ENCODE assay signal across 9 cellular contexts in the genomic region with DNA sequence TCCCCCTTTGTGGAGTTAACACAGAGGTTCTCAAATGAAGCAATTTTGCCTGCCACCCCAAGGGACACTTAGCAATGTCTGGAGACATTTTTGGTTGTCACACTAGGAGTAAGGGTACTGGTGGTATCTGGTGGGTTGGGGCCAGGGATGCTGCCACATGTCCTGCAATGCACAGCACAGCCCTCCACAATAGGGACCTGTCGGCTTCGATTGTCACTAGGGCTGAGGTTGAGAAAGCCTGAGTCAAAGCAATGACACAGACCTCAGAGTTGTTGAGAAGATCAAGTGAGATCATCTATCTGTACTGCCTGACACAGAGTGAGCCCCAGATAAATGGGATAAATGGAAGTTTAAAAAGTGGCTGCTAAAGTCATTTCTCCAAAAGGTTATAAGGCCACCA.
DNase-seq lines count a peak whose midpoint lies in the region; ATAC-seq, FAIRE-seq and TF ChIP-seq lines count a peak whose summit lies in the region.
"Had no signal": no experiment of that assay in that cellular context is flagged by ENCODE, and none has a peak within 500 bp of the region (broad histone marks: within the 10 kb centered on the region; RNA-seq: fewer than 3 reads in every experiment).

No MANE protein-coding gene starts in this region.

- intact Hi-C loops in sciatic nerve (cut with DNase I), result no loop called here

- POLR2A ChIA-PET in RWPE1 (lab: Yijun Ruan, JAX; ENCODE audit: low non-redundant PET), result no interaction called here

- ATAC-seq in sciatic nerve (peak; percentile 46), HG03521 (IDR thresholded peaks at IDR 0.05; ENCODE audit: unreplicated experiment) (no peak)

- CTCF ChIA-PET in RWPE1 (lab: Yijun Ruan, JAX), result interaction anchor here (0.6 kb wide), 1 partner anchor 708 kb away, joined by 3 read pairs; no protein-coding TSS in a partner anchor

- H3K27ac ChIP-seq in C4-2B (peak overlapping the region; percentile 76), RWPE1 (peak overlapping the region; percentile 99)

- FAIRE-seq in HTR-8/SVneo (lab: Jason Lieb, UNC) (no peak), GM19239 (lab: Jason Lieb, UNC) (no peak)

- DNase-seq in RWPE1 (ENCODE audit: low spot score), result no peak
- peak; percentile 81 for DNase-seq in fibroblast of mammary gland (ENCODE audit: low read depth)
- no peak for DNase-seq in sciatic nerve (ENCODE audit: low spot score)
- DNase-seq in cerebellum (ENCODE audit: low spot score), result no peak
- no peak for DNase-seq in HTR-8/SVneo (ENCODE audit: insufficient read length, low spot score)
- no peak for DNase-seq in GM19239 (ENCODE audit: insufficient read length, low spot score)
- DNase-seq: stimulated activated CD4-positive, alpha-beta T cell treated with anti-CD3 and anti-CD28 coated beads, Interleukin-4, amount 100 ng/mL, for 4 hours had no signal

- no peak overlapping the region for H3K4me3 ChIP-seq in fibroblast of mammary gland (ENCODE audit: control insufficient read depth, low read depth, low read length)

- TF ChIP-seq CTCF in C4-2B (conservative IDR thresholded peaks at IDR 0.05), result no peak
- no peak for TF ChIP-seq CTCF in RWPE1 (conservative IDR thresholded peaks at IDR 0.05; ENCODE audit: low read depth)
- no peak for TF ChIP-seq CTCF in fibroblast of mammary gland (conservative IDR thresholded peaks at IDR 0.05; ENCODE audit: control insufficient read depth, insufficient read depth, low read depth, low read length)
